ENCODE assay signal across 8 cellular contexts in genomic region chr1:160830321-160831153, GRCh38. TPM values are rescaled to one million over a fixed set of nuclear protein-coding genes. Genes with fewer than 3 reads are reported as not detected.
DNase-seq lines count a peak whose midpoint lies in the region; ATAC-seq and TF ChIP-seq lines count a peak whose summit lies in the region.

No MANE protein-coding gene starts in this region.

- no peaks in the 10 kb centered on the region for H3K36me3 ChIP-seq in neuronal stem cell (replicated peaks in 1 of 2; ENCODE audit: control insufficient read depth in 2 of 2, insufficient read depth in 2 of 2, low read length in 2 of 2)

- H3K4ac ChIP-seq in neuronal stem cell (ENCODE audit: low read length), result no peak overlapping the region

- H3K18ac ChIP-seq in neuronal stem cell (ENCODE audit: low read length), result no peak overlapping the region

- no peak overlapping the region for H3K9ac ChIP-seq in neuronal stem cell (ENCODE audit: low read depth, low read length, poor library complexity)

- H3K4me1 ChIP-seq in neuronal stem cell (ENCODE audit: control insufficient read depth in 2 of 2, insufficient read depth in 1 of 2, low read depth in 1 of 2, low read length in 2 of 2), result no peaks in the 10 kb centered on the region

- H2BK5ac ChIP-seq in neuronal stem cell (ENCODE audit: low read length), result no peak overlapping the region

- peak; percentile 23 for DNase-seq in AG20443 (ENCODE audit: low spot score)
- peak; percentile 40 for DNase-seq in GM19240 (ENCODE audit: insufficient read length, low spot score)
- peak; percentile 42 for DNase-seq in NCI-H69 (lab: John Stamatoyannopoulos, UW)
- peak; percentile 54 to 59 for DNase-seq in activated CD8-positive, alpha-beta memory T cell treated with anti-CD3 and anti-CD28 coated beads for 4 hours (ENCODE audit: low read depth in 2 of 2)
- DNase-seq in epithelial cell of esophagus (ENCODE audit: low read depth), result peak; percentile 74
- peak; percentile 60 for DNase-seq in neuronal stem cell (ENCODE audit: low spot score)
- DNase-seq in type B pancreatic cell (ENCODE audit: extremely low spot score, unreplicated experiment), result peak; percentile 77

- no peak for ATAC-seq in GM19328 (IDR thresholded peaks at IDR 0.05; ENCODE audit: unreplicated experiment)

- no peak overlapping the region for H2BK120ac ChIP-seq in neuronal stem cell (ENCODE audit: low read depth, low read length)

- peaks cover 10% of the 10 kb centered on the region for H3K27me3 Mint-ChIP-seq in type B pancreatic cell

- H2BK12ac ChIP-seq in neuronal stem cell (ENCODE audit: low read length), result no peak overlapping the region

- peak; percentile 85 for TF ChIP-seq CTCF in epithelial cell of esophagus (IDR thresholded peaks at IDR 0.05; ENCODE audit: insufficient read depth, low read depth, low read length, missing control alignments)
- TF ChIP-seq CTCF in type B pancreatic cell (conservative IDR thresholded peaks at IDR 0.05), result peak; percentile 79

- no peak overlapping the region for H3K4me2 ChIP-seq in neuronal stem cell (ENCODE audit: insufficient read depth, low read length, poor library complexity, severe bottlenecking)

- H3K79me1 ChIP-seq in neuronal stem cell (ENCODE audit: low read depth, low read length), result no peaks in the 10 kb centered on the region

- H2AFZ ChIP-seq in neuronal stem cell (ENCODE audit: low read length), result no peak overlapping the region

- H3K9me3 Mint-ChIP-seq in type B pancreatic cell, result peaks cover 5% of the 10 kb centered on the region

- no peak overlapping the region for H3K27ac Mint-ChIP-seq in type B pancreatic cell

- peaks cover 6% of the 10 kb centered on the region for H3K4me1 Mint-ChIP-seq in type B pancreatic cell (ENCODE audit: unreplicated experiment)

- no CpG with 5 or more reads among the region's 8 CpGs for WGBS in neuronal stem cell (ENCODE audit: extremely low coverage in 2 of 2, insufficient read length in 2 of 2, insufficient replicate concordance in 1 of 2), 2 donors

- H3K14ac ChIP-seq in neuronal stem cell (ENCODE audit: low read length), result no peak overlapping the region

- H3K36me3 Mint-ChIP-seq in type B pancreatic cell, result no peaks in the 10 kb centered on the region

- H3K9me3 ChIP-seq in neuronal stem cell (replicated peaks in 1 of 2; ENCODE audit: control insufficient read depth in 2 of 2, insufficient read depth in 1 of 2, low read depth in 1 of 2, low read length in 2 of 2), result no peaks in the 10 kb centered on the region

- H3K4me3 ChIP-seq in epithelial cell of esophagus (ENCODE audit: low read length) (no peak overlapping the region), neuronal stem cell (ENCODE audit: low read length in 2 of 2) (no peak overlapping the region)

- H2AK5ac ChIP-seq in neuronal stem cell (ENCODE audit: low read depth, low read length), result no peak overlapping the region

- no peak overlapping the region for H3K23ac ChIP-seq in neuronal stem cell (ENCODE audit: low read depth, low read length, poor library complexity)

- no peak overlapping the region for H2BK15ac ChIP-seq in neuronal stem cell (ENCODE audit: low read length)

- H3K27ac ChIP-seq in neuronal stem cell (replicated peaks; ENCODE audit: low read length), result no peak overlapping the region

- H4K8ac ChIP-seq in neuronal stem cell (ENCODE audit: low read depth, low read length), result no peak overlapping the region

- no peak overlapping the region for H4K91ac ChIP-seq in neuronal stem cell (ENCODE audit: low read depth, low read length, poor library complexity)

- H3K4me3 Mint-ChIP-seq in type B pancreatic cell, result no peak overlapping the region

- H3K27me3 ChIP-seq in neuronal stem cell (ENCODE audit: control insufficient read depth in 3 of 3, insufficient read depth in 3 of 3, low read depth in 1 of 3, low read length in 3 of 3), result no peaks in the 10 kb centered on the region

RNA-seq across cellular contexts. Expression of gene CD244, which starts 32.1 kb away (rescaled TPM):
- polyA plus RNA-seq in neuronal stem cell (2013, experiment 1 of 2), result not detected
- not detected for polyA plus RNA-seq in neuronal stem cell (2013, experiment 2 of 2)
- total RNA-seq in type B pancreatic cell (ENCODE audit: low replicate concordance), result 0.50 and 0.56 TPM in 2 replicates

RNA-seq across cellular contexts. Expression of gene LY9, which starts 34.6 kb away (rescaled TPM):
- not detected for polyA plus RNA-seq in neuronal stem cell (2013, experiment 1 of 2)
- not detected for polyA plus RNA-seq in neuronal stem cell (2013, experiment 2 of 2)
- total RNA-seq in type B pancreatic cell (ENCODE audit: low replicate concordance), result not detected in 2 replicates

RNA-seq across cellular contexts. Expression of gene ITLN1, which starts 54.4 kb away (rescaled TPM):
- polyA plus RNA-seq in neuronal stem cell (2013, experiment 1 of 2), result not detected
- not detected for polyA plus RNA-seq in neuronal stem cell (2013, experiment 2 of 2)
- total RNA-seq in type B pancreatic cell (ENCODE audit: low replicate concordance), result 23.1 and 59.8 TPM in 2 replicates

Comparison
In these comparisons a context has a peak if more than half of its experiments do, and no peak if none do; other contexts are left out.
1. DNase-seq: peak in every context shown above with its lines; median percentile 77 in type B pancreatic cell; 74 in epithelial cell of esophagus; 60 in neuronal stem cell; 56 in activated CD8-positive, alpha-beta memory T cell treated with anti-CD3 and anti-CD28 coated beads for 4 hours; 42 in NCI-H69; 40 in GM19240; 23 in AG20443.